In the genomic region with DNA sequence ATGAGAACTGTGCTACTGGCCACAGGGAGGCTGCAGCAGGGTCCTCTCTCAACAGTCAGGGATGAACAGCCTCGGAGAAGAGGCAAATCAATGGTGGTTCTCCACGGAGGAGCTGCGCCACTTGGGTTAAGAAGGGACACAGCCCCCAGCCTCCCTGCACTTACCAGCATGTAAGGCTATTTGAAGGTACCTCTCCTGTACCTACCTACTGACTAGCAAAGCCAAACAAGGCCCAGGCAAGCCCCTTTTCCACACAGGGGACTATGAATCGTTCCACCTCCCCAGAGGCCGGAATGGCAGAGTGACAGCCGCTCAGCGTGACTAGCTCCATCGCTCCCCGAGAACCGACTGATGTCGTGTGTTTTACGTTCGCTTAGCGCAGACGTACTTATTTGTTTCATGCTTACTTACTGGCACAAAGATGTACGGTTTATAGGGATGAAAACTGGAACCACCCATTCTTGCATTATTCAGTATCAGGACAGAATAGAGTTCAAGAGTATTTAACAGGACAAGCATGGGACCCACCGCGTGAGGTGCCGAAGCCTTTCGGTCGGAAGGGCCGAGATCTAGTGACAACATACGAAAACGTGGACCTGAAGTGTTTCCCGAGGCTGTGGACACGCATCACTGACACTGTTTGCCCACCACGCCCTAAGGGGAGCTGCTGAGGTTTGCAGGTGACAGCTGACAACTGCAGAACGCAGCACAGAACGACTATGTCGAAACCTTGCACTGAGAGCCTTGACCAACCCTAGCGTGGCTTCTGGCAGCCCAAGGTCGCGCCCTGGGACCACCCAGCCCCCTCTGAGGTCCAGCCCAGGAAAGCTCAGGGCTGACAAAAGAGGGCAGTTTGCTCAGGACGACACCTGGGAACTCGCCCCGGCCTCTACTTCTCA, we compare ENCODE assay signal across 8 cellular contexts. TPM values are rescaled to one million over a fixed set of nuclear protein-coding genes. Genes with fewer than 3 reads are reported as not detected.
DNase-seq lines count a peak whose midpoint lies in the region; ATAC-seq and TF ChIP-seq lines count a peak whose summit lies in the region.

No MANE protein-coding gene starts in this region.

- peak overlapping the region; percentile 68 to 100 (median 95) for H3K4me3 ChIP-seq in tibial nerve

- no peak for DNase-seq in activated CD4-positive, alpha-beta T cell treated with anti-CD3 and anti-CD28 coated beads, Interleukin-2, amount 10 ng/mL, durations not matched to agents 24 days and 14 days
- DNase-seq in activated CD4-positive, alpha-beta T cell treated with anti-CD3 and anti-CD28 coated beads for 4 hours = no peak
- DNase-seq in activated naive CD8-positive, alpha-beta T cell treated with anti-CD3 and anti-CD28 coated beads for 36 hours = no peak
- DNase-seq in kidney tubule cell (ENCODE audit: low spot score) = peak; percentile 28
- no peak for DNase-seq in tibial nerve (ENCODE audit: low spot score in 2 of 2)
- no peak for DNase-seq in HCEC 1CT
- no peak for DNase-seq in activated CD4-positive, CD25-positive, alpha-beta regulatory T cell treated with anti-CD3 and anti-CD28 coated beads, Interleukin-2, amount 50 U/mL, for 72 hours

- H3K27me3 ChIP-seq in tibial nerve = no peaks in the 10 kb centered on the region

- peak overlapping the region; percentile 95 for H3K4me3 Mint-ChIP-seq in activated CD4-positive, alpha-beta T cell treated with anti-CD3 and anti-CD28 coated beads, Interleukin-2, amount 10 ng/mL, durations not matched to agents 24 days and 14 days
- H3K4me3 Mint-ChIP-seq in activated naive CD8-positive, alpha-beta T cell treated with anti-CD3 and anti-CD28 coated beads for 36 hours = peak overlapping the region; percentile 74

- H3K36me3 Mint-ChIP-seq in activated CD4-positive, alpha-beta T cell treated with anti-CD3 and anti-CD28 coated beads, Interleukin-2, amount 10 ng/mL, durations not matched to agents 24 days and 14 days (ENCODE audit: low read depth) = peaks cover 28% of the 10 kb centered on the region
- H3K36me3 Mint-ChIP-seq in activated naive CD8-positive, alpha-beta T cell treated with anti-CD3 and anti-CD28 coated beads for 36 hours = peaks cover 24% of the 10 kb centered on the region

- no peak for TF ChIP-seq EP300 in tibial nerve (IDR thresholded peaks at IDR 0.05)

- no peaks in the 10 kb centered on the region for H3K9me3 ChIP-seq in tibial nerve

- H3K4me1 Mint-ChIP-seq in activated CD4-positive, alpha-beta T cell treated with anti-CD3 and anti-CD28 coated beads, Interleukin-2, amount 10 ng/mL, durations not matched to agents 24 days and 14 days = peaks cover 23% of the 10 kb centered on the region
- H3K4me1 Mint-ChIP-seq in activated naive CD8-positive, alpha-beta T cell treated with anti-CD3 and anti-CD28 coated beads for 36 hours = peaks cover 27% of the 10 kb centered on the region

- TF ChIP-seq CTCF in tibial nerve (IDR thresholded peaks at IDR 0.05) = no peak

- ATAC-seq in GM21526 (IDR thresholded peaks at IDR 0.05; ENCODE audit: low FRiP score, unreplicated experiment) = no peak

- peaks cover 4 to 58% (median 25%) of the 10 kb centered on the region in 4 donors for H3K4me1 ChIP-seq in tibial nerve

- no peak for TF ChIP-seq POLR2A in tibial nerve (IDR thresholded peaks at IDR 0.05)

- peak overlapping the region; percentile 41 for H3K27ac Mint-ChIP-seq in activated CD4-positive, alpha-beta T cell treated with anti-CD3 and anti-CD28 coated beads, Interleukin-2, amount 10 ng/mL, durations not matched to agents 24 days and 14 days
- H3K27ac Mint-ChIP-seq in activated naive CD8-positive, alpha-beta T cell treated with anti-CD3 and anti-CD28 coated beads for 36 hours = no peak overlapping the region

- H3K36me3 ChIP-seq in tibial nerve = peaks cover 0 to 53% (median 0%) of the 10 kb centered on the region in 3 donors

- intact Hi-C loops in activated CD4-positive, alpha-beta T cell treated with anti-CD3 and anti-CD28 coated beads, Interleukin-2, amount 10 ng/mL, durations not matched to agents 24 days and 14 days (cut with micrococcal nuclease) = no loop called here

- H3K27me3 Mint-ChIP-seq in activated CD4-positive, alpha-beta T cell treated with anti-CD3 and anti-CD28 coated beads, Interleukin-2, amount 10 ng/mL, durations not matched to agents 24 days and 14 days = no peaks in the 10 kb centered on the region
- no peaks in the 10 kb centered on the region for H3K27me3 Mint-ChIP-seq in activated naive CD8-positive, alpha-beta T cell treated with anti-CD3 and anti-CD28 coated beads for 36 hours

- peak overlapping the region in 1 of 4 donors; percentile 73 for H3K27ac ChIP-seq in tibial nerve

- WGBS in tibial nerve, 2 donors = 63 to 64% methylated on average over 34 of the region's 36 CpGs

- no peaks in the 10 kb centered on the region for H3K9me3 Mint-ChIP-seq in activated CD4-positive, alpha-beta T cell treated with anti-CD3 and anti-CD28 coated beads, Interleukin-2, amount 10 ng/mL, durations not matched to agents 24 days and 14 days
- H3K9me3 Mint-ChIP-seq in activated naive CD8-positive, alpha-beta T cell treated with anti-CD3 and anti-CD28 coated beads for 36 hours = no peaks in the 10 kb centered on the region

RNA-seq across cellular contexts. Expression of a gene that starts 1.0 kb away (rescaled TPM):
- 36.4 and 40.0 TPM in 2 replicates for total RNA-seq in activated CD4-positive, alpha-beta T cell treated with anti-CD3 and anti-CD28 coated beads, Interleukin-2, amount 10 ng/mL, durations not matched to agents 24 days and 14 days
- 10 to 100 TPM; 25.9 to 31.7 TPM for total RNA-seq in activated naive CD8-positive, alpha-beta T cell treated with anti-CD3 and anti-CD28 coated beads for 36 hours
- total RNA-seq in tibial nerve = 100 to 1,000 TPM in 1 of 4 donors, 10 to 100 TPM in 3; 41.5 to 102 (median 73.9) TPM

RNA-seq across cellular contexts. Expression of a gene that starts 1.3 kb away (rescaled TPM):
- total RNA-seq in activated CD4-positive, alpha-beta T cell treated with anti-CD3 and anti-CD28 coated beads, Interleukin-2, amount 10 ng/mL, durations not matched to agents 24 days and 14 days = 73.6 and 77.1 TPM in 2 replicates
- 100 to 1,000 TPM in 1 of 2 experiments, 10 to 100 TPM in 1; 97.2 to 102 TPM for total RNA-seq in activated naive CD8-positive, alpha-beta T cell treated with anti-CD3 and anti-CD28 coated beads for 36 hours
- total RNA-seq in tibial nerve = 10 to 100 TPM; 27.8 to 73.0 (median 61.1) TPM

RNA-seq across cellular contexts. Expression of a gene that starts 15.1 kb away (rescaled TPM):
- 15.6 and 18.0 TPM in 2 replicates for total RNA-seq in activated CD4-positive, alpha-beta T cell treated with anti-CD3 and anti-CD28 coated beads, Interleukin-2, amount 10 ng/mL, durations not matched to agents 24 days and 14 days
- 10 to 100 TPM in 1 of 2 experiments, 1 to 10 TPM in 1; 8.6 to 10.2 TPM for total RNA-seq in activated naive CD8-positive, alpha-beta T cell treated with anti-CD3 and anti-CD28 coated beads for 36 hours
- 10 to 100 TPM in 3 of 4 donors, 1 to 10 TPM in 1; 9.2 to 35.0 (median 20.9) TPM for total RNA-seq in tibial nerve

RNA-seq across cellular contexts. Expression of a gene that starts 57.3 kb away (rescaled TPM):
- 98.0 and 105 TPM in 2 replicates for total RNA-seq in activated CD4-positive, alpha-beta T cell treated with anti-CD3 and anti-CD28 coated beads, Interleukin-2, amount 10 ng/mL, durations not matched to agents 24 days and 14 days
- 10 to 100 TPM; 35.7 to 38.7 TPM for total RNA-seq in activated naive CD8-positive, alpha-beta T cell treated with anti-CD3 and anti-CD28 coated beads for 36 hours
- 100 to 1,000 TPM in 2 of 4 donors, 10 to 100 TPM in 2; 80.0 to 149 (median 123) TPM for total RNA-seq in tibial nerve
